Comparison of ENCODE assay signal across 22 cellular contexts in the genomic region with DNA sequence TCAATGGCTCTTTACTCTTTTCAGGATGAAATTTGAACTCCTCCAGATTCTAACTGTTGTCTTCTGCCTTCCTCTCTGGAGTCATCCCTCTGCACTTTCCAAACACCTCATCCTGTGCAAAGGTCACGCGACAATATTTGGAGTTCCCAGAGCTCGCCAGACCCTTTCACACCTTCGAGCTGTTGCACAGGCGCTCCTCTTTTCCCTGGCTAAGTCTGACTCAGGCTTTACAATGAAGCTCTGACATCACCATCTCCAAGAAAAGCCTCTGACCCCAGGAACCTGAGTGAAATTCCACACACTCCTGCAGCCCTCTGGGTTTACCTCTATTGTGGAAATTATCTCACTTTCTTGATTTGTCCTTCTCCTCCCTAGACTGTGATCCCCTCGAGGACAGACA.
"Had no signal": no experiment of that assay in that cellular context is flagged by ENCODE, and none has a peak within 500 bp of the region (broad histone marks: within the 10 kb centered on the region; RNA-seq: fewer than 3 reads in every experiment).

No MANE protein-coding gene starts in this region.

- H3K27ac Mint-ChIP-seq: naive thymus-derived CD4-positive, alpha-beta T cell; nephron progenitor cell; stimulated activated effector memory CD8-positive, alpha-beta T cell treated with anti-CD3 and anti-CD28 coated beads, Interleukin-12 subunit alpha, Interleukin-12 subunit beta, amount 100 ng/mL, for 72 hours; type B pancreatic cell had no signal

- H3K9me3 Mint-ChIP-seq: nephron progenitor cell, type B pancreatic cell had no signal

- H3K36me3 Mint-ChIP-seq: naive thymus-derived CD4-positive, alpha-beta T cell; stimulated activated effector memory CD8-positive, alpha-beta T cell treated with anti-CD3 and anti-CD28 coated beads, Interleukin-12 subunit alpha, Interleukin-12 subunit beta, amount 100 ng/mL, for 72 hours; type B pancreatic cell had no signal

- H3K27me3 Mint-ChIP-seq: naive thymus-derived CD4-positive, alpha-beta T cell; type B pancreatic cell had no signal

- ATAC-seq: left cardiac atrium; left lung; naive thymus-derived CD4-positive, alpha-beta T cell; psoas muscle; right cardiac atrium; stimulated activated effector memory CD8-positive, alpha-beta T cell treated with anti-CD3 and anti-CD28 coated beads, Interleukin-12 subunit alpha, Interleukin-12 subunit beta, amount 100 ng/mL, for 72 hours had no signal

- DNase-seq: dorsolateral prefrontal cortex; effector CD4-positive, alpha-beta T cell; kidney; left cardiac atrium; left lung; mesenchymal stem cell; midbrain; naive thymus-derived CD4-positive, alpha-beta T cell; nephron progenitor cell; nucleus accumbens; ovary; posterior cingulate gyrus; psoas muscle; right cardiac atrium; sigmoid colon; stimulated activated CD4-positive, alpha-beta T cell treated with anti-CD3 and anti-CD28 coated beads, Interleukin-2, amount 100 ng/mL, for 24 hours; stimulated activated CD4-positive, alpha-beta T cell treated with anti-CD3 and anti-CD28 coated beads, Interleukin-4, amount 100 ng/mL, for 24 hours; stimulated activated naive CD4-positive, alpha-beta T cell treated with Interleukin-2 at 50 U/mL for 16 hours; stomach; thyroid gland had no signal

- H3K4me1 Mint-ChIP-seq: naive thymus-derived CD4-positive, alpha-beta T cell; stimulated activated effector memory CD8-positive, alpha-beta T cell treated with anti-CD3 and anti-CD28 coated beads, Interleukin-12 subunit alpha, Interleukin-12 subunit beta, amount 100 ng/mL, for 72 hours had no signal

- H3K4me3 Mint-ChIP-seq: naive thymus-derived CD4-positive, alpha-beta T cell; nephron progenitor cell; stimulated activated effector memory CD8-positive, alpha-beta T cell treated with anti-CD3 and anti-CD28 coated beads, Interleukin-12 subunit alpha, Interleukin-12 subunit beta, amount 100 ng/mL, for 72 hours; type B pancreatic cell had no signal
